Comparison of ENCODE assay signal across 8 cellular contexts in the genomic region with DNA sequence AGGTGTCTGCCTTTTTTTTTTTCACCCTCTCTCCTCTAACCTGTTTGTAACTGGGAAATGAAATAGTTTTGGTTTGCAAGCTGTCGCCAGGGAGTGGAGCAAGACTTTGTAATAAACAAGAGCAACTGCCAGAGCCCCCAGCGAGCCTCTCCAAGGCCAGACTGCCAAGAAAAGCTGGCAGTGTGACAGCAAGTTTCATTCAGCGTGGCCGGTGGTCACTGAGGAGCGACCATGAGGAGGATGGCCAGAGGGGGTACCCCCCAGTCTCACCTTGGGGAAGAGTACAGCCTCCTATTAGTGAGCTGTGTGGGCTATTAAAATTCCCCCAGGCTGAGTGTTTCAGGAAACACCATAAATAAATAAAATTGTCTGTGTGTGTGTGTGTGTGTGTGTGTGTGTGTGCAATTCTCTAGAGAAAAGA. TPM values are rescaled to one million over a fixed set of nuclear protein-coding genes. Genes with fewer than 3 reads are reported as not detected.
DNase-seq lines count a peak whose midpoint lies in the region; TF ChIP-seq lines count a peak whose summit lies in the region.

No MANE protein-coding gene starts in this region.

- no peak for TF ChIP-seq EP300 in tibial nerve (IDR thresholded peaks at IDR 0.05)

- peaks cover 0 to 30% (median 15%) of the 10 kb centered on the region in 4 donors for H3K4me1 ChIP-seq in tibial nerve
- no peaks in the 10 kb centered on the region for H3K4me1 ChIP-seq in Karpas-422 (ENCODE audit: low read length)

- peaks cover 20% of the 10 kb centered on the region for H3K4me1 Mint-ChIP-seq in MCF 10A (ENCODE audit: insufficient read depth, unreplicated experiment)

- H3K27ac Mint-ChIP-seq in MCF 10A (ENCODE audit: low read depth, unreplicated experiment) = peak overlapping the region; percentile 91

- H3K9me3 ChIP-seq in tibial nerve (no peaks in the 10 kb centered on the region), Karpas-422 (ENCODE audit: low read length) (no peaks in the 10 kb centered on the region)

- no peak overlapping the region for H3K4me2 ChIP-seq in Karpas-422 (ENCODE audit: low read depth, low read length, poor library complexity, severe bottlenecking)

- 4 to 5% methylated on average over 5 of the region's 5 CpGs for WGBS in lower leg skin, 2 donors
- WGBS in tibial nerve, 2 donors = 0 to 3% methylated on average over 5 of the region's 5 CpGs

- no peaks in the 10 kb centered on the region for H3K27me3 Mint-ChIP-seq in MCF 10A (ENCODE audit: insufficient read depth, unreplicated experiment)

- no peaks in the 10 kb centered on the region for H4K20me1 ChIP-seq in Karpas-422 (ENCODE audit: insufficient read depth, low read depth, low read length)

- H3K36me3 Mint-ChIP-seq in MCF 10A (ENCODE audit: insufficient read depth, unreplicated experiment) = no peaks in the 10 kb centered on the region

- no peak overlapping the region for H2AFZ ChIP-seq in Karpas-422 (ENCODE audit: low read length)

- no peaks in the 10 kb centered on the region for H3K9me3 Mint-ChIP-seq in MCF 10A (ENCODE audit: unreplicated experiment)

- intact Hi-C loops in MCF 10A (cut with micrococcal nuclease) (no loop called here), lower leg skin (cut with DNase I; ENCODE audit: low total_unique reads) (no loop called here)

- DNase-seq in DMS53 (lab: John Stamatoyannopoulos, UW) (peak; percentile 37), DMS53 treated with DMSO at 0.1 percent for 48 hours (lab: John Stamatoyannopoulos, UW; ENCODE audit: unreplicated experiment) (no peak), MCF 10A (ENCODE audit: unreplicated experiment) (peak; percentile 58), lower leg skin (ENCODE audit: low spot score in 2 of 2) (peak; percentile 54 to 90), tibial nerve (ENCODE audit: low spot score in 2 of 2) (peak; percentile 35 to 63), Karpas-422 (no peak)
- no peak for DNase-seq in activated CD4-positive, alpha-beta T cell treated with anti-CD3 and anti-CD28 coated beads, Interleukin-2, amount 50 U/mL, for 48 hours
- DNase-seq in activated CD8-positive, alpha-beta memory T cell treated with anti-CD3 and anti-CD28 coated beads, Interleukin-2, amount 50 U/mL, for 4 hours = no peak

- TF ChIP-seq CTCF in MCF 10A (IDR thresholded peaks at IDR 0.05; ENCODE audit: unreplicated experiment) (no peak), lower leg skin (IDR thresholded peaks at IDR 0.05) (no peak), tibial nerve (IDR thresholded peaks at IDR 0.05) (no peak)

- POLR2A ChIA-PET in MCF 10A (lab: Yijun Ruan, JAX) = interaction anchor here (1.0 to 2.9 kb wide), 5 partner anchors 10 to 50 kb away, joined by 3 to 11 read pairs (median 4); partner anchors contain the start of gene ZFAND5

- H3K4me3 Mint-ChIP-seq in MCF 10A (ENCODE audit: unreplicated experiment) = no peak overlapping the region

- no peak overlapping the region for H3K4me3 ChIP-seq in lower leg skin (ENCODE audit: low read depth, poor library complexity, severe bottlenecking)
- H3K4me3 ChIP-seq in tibial nerve = peak overlapping the region in 2 of 4 donors; percentile 21 to 30
- H3K4me3 ChIP-seq in Karpas-422 (ENCODE audit: low read length) = no peak overlapping the region

- no peaks in the 10 kb centered on the region for H3K9me2 ChIP-seq in Karpas-422 (replicated peaks; ENCODE audit: insufficient read depth, low read length)

- no peak for TF ChIP-seq POLR2A in lower leg skin (IDR thresholded peaks at IDR 0.05)
- TF ChIP-seq POLR2A in tibial nerve (IDR thresholded peaks at IDR 0.05) = no peak

- BruUV-seq in MCF 10A (replicated peaks; lab: Mats Ljungman, UMichigan) = no TSS peak

- H3K79me2 ChIP-seq in Karpas-422 (ENCODE audit: low read length) = no peaks in the 10 kb centered on the region

- H3K27ac ChIP-seq in tibial nerve = peak overlapping the region; percentile 11 to 79 (median 62)
- H3K27ac ChIP-seq in Karpas-422 (ENCODE audit: low read length) = no peak overlapping the region

- H3K27me3 ChIP-seq in tibial nerve (no peaks in the 10 kb centered on the region), Karpas-422 (ENCODE audit: low read length) (no peaks in the 10 kb centered on the region)

- no peak overlapping the region for H3K9ac ChIP-seq in Karpas-422 (ENCODE audit: low read length)

- CTCF ChIA-PET in MCF 10A (lab: Yijun Ruan, JAX) = interaction anchor here (0.6 to 2.1 kb wide), 9 partner anchors 11 to 512 kb away, joined by 3 to 12 read pairs (median 3); no protein-coding TSS in a partner anchor

- H3K36me3 ChIP-seq in tibial nerve (no peaks in the 10 kb centered on the region), Karpas-422 (ENCODE audit: insufficient read depth, low read length) (no peaks in the 10 kb centered on the region)

RNA-seq across cellular contexts. Expression of gene ZFAND5, which starts 49.9 kb away (rescaled TPM):
- total RNA-seq in MCF 10A (2022) (91.7 and 107 TPM in 2 replicates), lower leg skin (100 to 1,000 TPM in 3 of 4 donors, 10 to 100 TPM in 1; 99.6 to 305 (median 127) TPM), tibial nerve (1,000 to 10,000 TPM in 3 of 4 donors, 100 to 1,000 TPM in 1; 907 to 1,573 (median 1,091) TPM)
- total RNA-seq in Karpas-422 (2014; rRNA removed; shearing (Covaris generic); ENCODE audit: low replicate concordance) = 35.0 and 46.4 TPM in 2 replicates

Comparison
In these comparisons a context has a peak if more than half of its experiments do, and no peak if none do; other contexts are left out.
1. DNase-seq: peak in DMS53 (single experiment), MCF 10A (single experiment), lower leg skin (2 of 2) and tibial nerve (2 of 2); none in DMS53 treated with DMSO at 0.1 percent for 48 hours (single experiment), activated CD4-positive, alpha-beta T cell treated with anti-CD3 and anti-CD28 coated beads, Interleukin-2, amount 50 U/mL, for 48 hours (0 of 2), activated CD8-positive, alpha-beta memory T cell treated with anti-CD3 and anti-CD28 coated beads, Interleukin-2, amount 50 U/mL, for 4 hours (single experiment) and Karpas-422 (single experiment).